9 cellular contexts compared by ENCODE assay signal in the genomic region with DNA sequence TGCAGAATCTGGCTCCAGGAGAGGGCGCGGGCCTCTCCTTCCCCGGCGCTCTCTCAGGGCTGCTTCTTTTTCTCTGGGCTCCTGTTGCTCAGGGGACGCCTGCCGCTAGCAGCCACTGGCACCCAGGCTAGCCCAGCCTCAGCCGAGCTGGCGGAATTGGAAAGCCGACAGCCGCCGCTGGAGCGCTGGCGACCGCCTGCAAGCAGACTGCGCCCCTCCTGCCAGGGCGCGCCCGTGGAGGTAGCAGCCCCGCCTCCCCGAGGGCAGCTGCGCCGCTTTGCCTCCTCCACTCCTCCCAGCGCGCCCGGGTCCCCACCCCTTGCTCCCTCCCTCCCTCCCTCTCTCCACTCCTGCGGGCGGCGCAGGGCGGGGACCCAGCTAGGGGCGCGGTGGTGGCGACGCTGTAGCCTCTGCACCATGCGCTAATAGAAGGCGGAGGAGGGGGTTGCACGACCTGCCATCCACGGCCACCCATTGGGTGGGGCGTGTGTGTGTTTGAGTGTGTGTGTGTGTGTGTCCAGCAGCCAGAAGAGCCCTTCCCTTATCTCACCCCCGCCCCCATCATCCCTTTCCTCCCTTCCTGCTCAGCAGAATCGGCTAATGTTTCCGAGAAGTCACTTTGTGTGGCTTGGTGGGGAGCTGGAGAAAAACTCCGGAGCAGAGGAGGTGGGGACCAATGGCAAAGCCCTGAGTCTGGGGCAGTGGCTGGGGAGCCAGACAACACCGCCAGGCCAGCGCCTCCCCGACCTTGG. TPM values are rescaled to one million over a fixed set of nuclear protein-coding genes. Genes with fewer than 3 reads are reported as not detected.
DNase-seq lines count a peak whose midpoint lies in the region; ATAC-seq and TF ChIP-seq lines count a peak whose summit lies in the region.
"Had no signal": no experiment of that assay in that cellular context is flagged by ENCODE, and none has a peak within 500 bp of the region (broad histone marks: within the 10 kb centered on the region; RNA-seq: fewer than 3 reads in every experiment).

Gene SCN9A (minus strand): TSS at position 209 of the 752 bp plus-strand sequence. CDS start 64,188 bp downstream, outside the sequence.

- peaks cover 9% of the 10 kb centered on the region for H3K4me1 Mint-ChIP-seq in activated CD4-positive, alpha-beta T cell treated with anti-CD3 and anti-CD28 coated beads for 36 hours
- H3K4me1 Mint-ChIP-seq in activated CD8-positive, alpha-beta memory T cell treated with anti-CD3 and anti-CD28 coated beads, Interleukin-2, amount 10 ng/mL, durations not matched to agents 7 days and 5 days = peaks cover 11% of the 10 kb centered on the region
- H3K4me1 Mint-ChIP-seq in naive B cell = peaks cover 13 to 17% (median 16%) of the 10 kb centered on the region in 3 donors

- peak; percentile 83 for ATAC-seq in activated CD4-positive, alpha-beta T cell treated with anti-CD3 and anti-CD28 coated beads for 36 hours
- ATAC-seq in HG02885 (IDR thresholded peaks at IDR 0.05; ENCODE audit: poor library complexity, unreplicated experiment) (peak; percentile 64), naive B cell (ENCODE audit: low read depth in 2 of 2) (peak; percentile 46 to 58), upper lobe of right lung (peak; percentile 97)
- ATAC-seq in activated CD8-positive, alpha-beta memory T cell treated with anti-CD3 and anti-CD28 coated beads, Interleukin-2, amount 10 ng/mL, durations not matched to agents 7 days and 5 days = peak; percentile 84

- peak; percentile 64 for DNase-seq in activated CD4-positive, alpha-beta T cell treated with anti-CD3 and anti-CD28 coated beads for 36 hours
- DNase-seq in activated CD4-positive, alpha-beta T cell treated with anti-CD3 and anti-CD28 coated beads, Interleukin-2, amount 50 U/mL, for 4 hours = no peak
- DNase-seq in NCI-H2171 treated with DMSO at 0.1 percent for 48 hours (lab: John Stamatoyannopoulos, UW) (peak; percentile 80), foreskin fibroblast (peak; percentile 72 to 95), naive B cell (peak; percentile 1), upper lobe of right lung (peak; percentile 93)
- DNase-seq in activated CD8-positive, alpha-beta memory T cell treated with anti-CD3 and anti-CD28 coated beads, Interleukin-2, amount 10 ng/mL, durations not matched to agents 7 days and 5 days = peak; percentile 45

- no peaks in the 10 kb centered on the region for H3K9me3 ChIP-seq in upper lobe of right lung

- no peak within 1 kb of the TSS for H3K27ac Mint-ChIP-seq in activated CD4-positive, alpha-beta T cell treated with anti-CD3 and anti-CD28 coated beads for 36 hours
- no peak within 1 kb of the TSS for H3K27ac Mint-ChIP-seq in activated CD8-positive, alpha-beta memory T cell treated with anti-CD3 and anti-CD28 coated beads, Interleukin-2, amount 10 ng/mL, durations not matched to agents 7 days and 5 days
- peak within 1 kb of the TSS in 1 of 6 donors; percentile 77 for H3K27ac Mint-ChIP-seq in naive B cell

- intact Hi-C loops in activated CD4-positive, alpha-beta T cell treated with anti-CD3 and anti-CD28 coated beads for 36 hours (cut with DNase I, micrococcal nuclease) = no loop called here
- intact Hi-C loops in upper lobe of right lung (cut with DNase I) = no loop called here

- no peaks in the 10 kb centered on the region for H3K36me3 Mint-ChIP-seq in activated CD4-positive, alpha-beta T cell treated with anti-CD3 and anti-CD28 coated beads for 36 hours (ENCODE audit: low read depth)
- H3K36me3 Mint-ChIP-seq in activated CD8-positive, alpha-beta memory T cell treated with anti-CD3 and anti-CD28 coated beads, Interleukin-2, amount 10 ng/mL, durations not matched to agents 7 days and 5 days = no peaks in the 10 kb centered on the region
- no peaks in the 10 kb centered on the region for H3K36me3 Mint-ChIP-seq in naive B cell

- no peaks in the 10 kb centered on the region for H3K9me3 Mint-ChIP-seq in activated CD4-positive, alpha-beta T cell treated with anti-CD3 and anti-CD28 coated beads for 36 hours (ENCODE audit: low read depth)
- no peaks in the 10 kb centered on the region for H3K9me3 Mint-ChIP-seq in activated CD8-positive, alpha-beta memory T cell treated with anti-CD3 and anti-CD28 coated beads, Interleukin-2, amount 10 ng/mL, durations not matched to agents 7 days and 5 days (ENCODE audit: low read depth)
- no peaks in the 10 kb centered on the region for H3K9me3 Mint-ChIP-seq in naive B cell

- H3K27me3 Mint-ChIP-seq in activated CD4-positive, alpha-beta T cell treated with anti-CD3 and anti-CD28 coated beads for 36 hours = peaks cover 38% of the 10 kb centered on the region
- H3K27me3 Mint-ChIP-seq in activated CD8-positive, alpha-beta memory T cell treated with anti-CD3 and anti-CD28 coated beads, Interleukin-2, amount 10 ng/mL, durations not matched to agents 7 days and 5 days = peaks cover 35% of the 10 kb centered on the region
- H3K27me3 Mint-ChIP-seq in naive B cell = peaks cover 38 to 46% (median 45%) of the 10 kb centered on the region in 3 donors

- H3K4me1 ChIP-seq in upper lobe of right lung = peaks cover 9% of the 10 kb centered on the region

- H3K36me3 ChIP-seq in upper lobe of right lung = no peaks in the 10 kb centered on the region

- CTCF ChIA-PET in activated CD4-positive, alpha-beta T cell treated with anti-CD3 and anti-CD28 coated beads for 36 hours (lab: Charles Lee) = interaction anchor here (1.7 kb wide), 1 partner anchor 15 kb away, joined by 4 read pairs; no protein-coding TSS in a partner anchor
- CTCF ChIA-PET in activated CD8-positive, alpha-beta memory T cell treated with anti-CD3 and anti-CD28 coated beads, Interleukin-2, amount 10 ng/mL, durations not matched to agents 7 days and 5 days (lab: Charles Lee) = interaction anchor here (2.2 kb wide), 1 partner anchor 9 kb away, joined by 6 read pairs; no protein-coding TSS in a partner anchor

- POLR2A ChIA-PET in activated CD4-positive, alpha-beta T cell treated with anti-CD3 and anti-CD28 coated beads for 36 hours (lab: Charles Lee) = no interaction called here

- peak within 1 kb of the TSS; percentile 62 for H3K27ac ChIP-seq in upper lobe of right lung
- H3K27ac ChIP-seq: epithelial cell of prostate had no signal

- H3K27me3 ChIP-seq in upper lobe of right lung = peaks cover 8% of the 10 kb centered on the region

- TF ChIP-seq CTCF in foreskin fibroblast (IDR thresholded peaks at IDR 0.05; ENCODE audit: low read depth, low read length) (no peak), upper lobe of right lung (IDR thresholded peaks at IDR 0.05) (no peak)

- peak within 1 kb of the TSS; percentile 69 for H3K4me3 Mint-ChIP-seq in activated CD4-positive, alpha-beta T cell treated with anti-CD3 and anti-CD28 coated beads for 36 hours
- peak within 1 kb of the TSS; percentile 57 for H3K4me3 Mint-ChIP-seq in activated CD8-positive, alpha-beta memory T cell treated with anti-CD3 and anti-CD28 coated beads, Interleukin-2, amount 10 ng/mL, durations not matched to agents 7 days and 5 days
- peak within 1 kb of the TSS; percentile 44 to 90 (median 78) for H3K4me3 Mint-ChIP-seq in naive B cell

- H3K4me3 ChIP-seq in foreskin fibroblast (ENCODE audit: low read depth in 1 of 2, low read length in 2 of 2) (peak within 1 kb of the TSS; percentile 61 to 76), upper lobe of right lung (peak within 1 kb of the TSS; percentile 57)

RNA-seq across cellular contexts. Expression of gene SCN9A, which starts in this region (rescaled TPM):
- total RNA-seq in activated CD4-positive, alpha-beta T cell treated with anti-CD3 and anti-CD28 coated beads for 36 hours = under 1 TPM in 1 of 2 experiments, not detected in 1; 0.07 TPM
- total RNA-seq in activated CD8-positive, alpha-beta memory T cell treated with anti-CD3 and anti-CD28 coated beads, Interleukin-2, amount 10 ng/mL, durations not matched to agents 7 days and 5 days = not detected
- not detected for polyA plus RNA-seq in naive B cell (ENCODE audit: low read depth in 6 of 6)
- 10.5 TPM for total RNA-seq in upper lobe of right lung

Comparison
In these comparisons a context has a peak if more than half of its experiments do, and no peak if none do; other contexts are left out.
1. Peak in DNase-seq and ATAC-seq in activated CD4-positive, alpha-beta T cell treated with anti-CD3 and anti-CD28 coated beads for 36 hours; RNA of the gene not detected or under 1 TPM.
2. Peak in DNase-seq and ATAC-seq in activated CD8-positive, alpha-beta memory T cell treated with anti-CD3 and anti-CD28 coated beads, Interleukin-2, amount 10 ng/mL, durations not matched to agents 7 days and 5 days; RNA of the gene not detected or under 1 TPM.
3. Peak in DNase-seq and ATAC-seq in naive B cell; RNA of the gene not detected or under 1 TPM.
4. DNase-seq: peak in NCI-H2171 treated with DMSO at 0.1 percent for 48 hours (single experiment), foreskin fibroblast (2 of 2) and upper lobe of right lung (single experiment); none in activated CD4-positive, alpha-beta T cell treated with anti-CD3 and anti-CD28 coated beads, Interleukin-2, amount 50 U/mL, for 4 hours (0 of 2).
5. Peak in every context shown above with its lines, with median percentiles within 50 percentile points of each other: ATAC-seq and H3K4me3 Mint-ChIP-seq.